ENCODE assay signal across 1 cellular context in genomic region chr12:7730984-7731383, GRCh38.
TF ChIP-seq lines count a peak whose summit lies in the region.

No MANE protein-coding gene starts in this region.

TF ChIP-seq in K562, 482 proteins besides CTCF, POLR2A, EP300 and RAD21:
- TF ChIP-seq CBFA2T2 (conservative IDR thresholded peaks at IDR 0.05) (peak; percentile 70), CBFA2T3 (IDR thresholded peaks at IDR 0.05) (peak; percentile 69), NCOR1 (IDR thresholded peaks at IDR 0.05) (peak; percentile 44; the same call in 1 of the 2 replicates), NFIC (IDR thresholded peaks at IDR 0.05) (peak; percentile 58), TAL1 (IDR thresholded peaks at IDR 0.05) (peak; percentile 35; the same call in 1 of the 2 replicates), TCF3 (CRISPR knock-in tag; IDR thresholded peaks at IDR 0.05) (peak; percentile 58; the same call in 1 of the 2 replicates), SOX6 (IDR thresholded peaks at IDR 0.05) (0 out of 2 replicates have a peak, but pooled peaks have one; percentile 11)
TF ChIP-seq in K562: peak in this region for 7; not testable (repeated sequence) for 475.
